In the genomic region with DNA sequence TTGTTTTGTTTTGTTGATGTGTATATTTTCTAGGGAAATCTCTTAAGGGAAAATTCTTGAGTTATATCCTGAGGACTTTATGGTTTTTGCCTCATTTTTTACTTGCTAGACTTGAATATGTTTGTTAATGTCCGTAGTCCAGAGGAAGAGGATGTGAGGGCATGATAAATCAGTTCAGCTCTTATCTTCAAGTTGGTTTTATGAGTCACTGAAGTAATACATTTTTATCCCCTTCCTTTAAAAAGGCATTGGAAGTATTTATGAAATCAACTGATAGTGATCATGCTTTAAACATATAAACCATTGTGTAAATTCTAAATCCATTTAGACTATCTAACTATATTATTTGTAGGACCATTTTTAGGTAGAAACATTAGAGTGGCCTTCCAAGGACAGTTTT, we compare ENCODE assay signal across 22 cellular contexts. TPM values are rescaled to one million over a fixed set of nuclear protein-coding genes. Genes with fewer than 3 reads are reported as not detected.
A peak's percentile ranks its signal among the peaks of the same experiment; 100 is the strongest.
DNase-seq lines count a peak whose midpoint lies in the region; ATAC-seq and TF ChIP-seq lines count a peak whose summit lies in the region.
"Had no signal": no experiment of that assay in that cellular context is flagged by ENCODE, and none has a peak within 500 bp of the region (broad histone marks: within the 10 kb centered on the region; RNA-seq: fewer than 3 reads in every experiment).

No MANE protein-coding gene starts in this region.

- no peaks in the 10 kb centered on the region for H3K27me3 ChIP-seq in smooth muscle cell (ENCODE audit: low read depth)
- H3K27me3 ChIP-seq: gastroesophageal sphincter, transverse colon had no signal

- no peak overlapping the region for H3K9ac ChIP-seq in smooth muscle cell (ENCODE audit: low read depth)

- no peak for ATAC-seq in HG03565 (IDR thresholded peaks at IDR 0.05; ENCODE audit: unreplicated experiment)
- ATAC-seq: CD8-positive, alpha-beta T cell; gastroesophageal sphincter had no signal

- 8% methylated on average over 1 of the region's 1 CpG for WGBS in smooth muscle cell (ENCODE audit: low lambda C conversion rate)

- H3K9me3 ChIP-seq in smooth muscle cell (replicated peaks; ENCODE audit: low read depth) = no peaks in the 10 kb centered on the region
- H3K9me3 ChIP-seq: gastroesophageal sphincter, prostate gland, transverse colon had no signal

- no peaks in the 10 kb centered on the region for H4K20me1 ChIP-seq in smooth muscle cell (ENCODE audit: low read depth)

- H3K27ac ChIP-seq in smooth muscle cell (ENCODE audit: low read depth) = no peak overlapping the region
- no peak overlapping the region for H3K27ac ChIP-seq in coronary artery
- H3K27ac ChIP-seq: gastroesophageal sphincter, prostate gland, transverse colon had no signal

- TF ChIP-seq CTCF in fibroblast of villous mesenchyme (IDR thresholded peaks at IDR 0.05; ENCODE audit: insufficient read depth, low read depth, low read length) (no peak), smooth muscle cell (IDR thresholded peaks at IDR 0.05; ENCODE audit: borderline replicate concordance, insufficient read depth, poor library complexity, severe bottlenecking) (no peak), coronary artery (IDR thresholded peaks at IDR 0.05) (no peak)

- H2AFZ ChIP-seq in smooth muscle cell (ENCODE audit: low read depth) = no peak overlapping the region

- H3K4me3 ChIP-seq in fibroblast of villous mesenchyme (ENCODE audit: low read depth, low read length) (no peak overlapping the region), smooth muscle cell (no peak overlapping the region), coronary artery (no peak overlapping the region)
- H3K4me3 ChIP-seq: gastroesophageal sphincter, prostate gland, transverse colon had no signal

- H3F3A ChIP-seq in smooth muscle cell (ENCODE audit: low read depth) = no peaks in the 10 kb centered on the region

- DNase-seq in HT1080 (ENCODE audit: low read depth) (peak; percentile 49), amniotic epithelial cell (ENCODE audit: low read depth) (peak; percentile 83), fibroblast of villous mesenchyme (ENCODE audit: low read depth) (peak; percentile 76), smooth muscle cell (lab: John Stamatoyannopoulos, UW; ENCODE audit: unreplicated experiment) (no peak), coronary artery (ENCODE audit: low spot score) (no peak)
- DNase-seq in activated CD8-positive, alpha-beta memory T cell treated with anti-CD3 and anti-CD28 coated beads for 24 hours = no peak
- DNase-seq: activated CD4-positive, alpha-beta T cell treated with anti-CD3 and anti-CD28 coated beads for 4 hours; activated T-cell treated with anti-CD3 and anti-CD28 coated beads, Interleukin-2, amount 50 U/mL, for 24 hours; AML-193; CD8-positive, alpha-beta T cell; DMS153; erythroblast; H9; NCI-H1092; NCI-H187; NCI-H526 treated with DMSO at 0.1 percent for 48 hours; stimulated activated CD8-positive, alpha-beta memory T cell treated with anti-CD3 and anti-CD28 coated beads, Interleukin-4, amount 100 ng/mL, for 48 hours; T-helper 1 cell; transverse colon had no signal

- no peaks in the 10 kb centered on the region for H3K79me2 ChIP-seq in smooth muscle cell (ENCODE audit: low read depth)

- H3K4me1 ChIP-seq in smooth muscle cell (ENCODE audit: low read depth) = no peaks in the 10 kb centered on the region
- H3K4me1 ChIP-seq: gastroesophageal sphincter, prostate gland had no signal

- H3K36me3 ChIP-seq in smooth muscle cell (ENCODE audit: low read depth) = peaks cover 12% of the 10 kb centered on the region
- H3K36me3 ChIP-seq: prostate gland had no signal

- peak overlapping the region; percentile 25 for H3K4me2 ChIP-seq in smooth muscle cell

RNA-seq across cellular contexts. Expression of a gene that starts 43.9 kb away (rescaled TPM):
- 28.2 and 28.4 TPM in 2 replicates for total RNA-seq in HT1080 (2014; rRNA removed; shearing (Covaris generic))
- 12.5 and 15.9 TPM in 2 replicates for polyA plus RNA-seq in HT1080 (2015; cell fraction: cytosol; rRNA removed)
- 9.3 and 9.6 TPM in 2 replicates for polyA plus RNA-seq in HT1080 (2015; cell fraction: nucleus; rRNA removed)
- 113 and 189 TPM in 2 replicates for total RNA-seq in fibroblast of villous mesenchyme
- 61.5 and 77.8 TPM in 2 replicates for total RNA-seq in smooth muscle cell
- polyA plus RNA-seq in smooth muscle cell = 33.3 and 41.3 TPM in 2 replicates

RNA-seq across cellular contexts. Expression of a gene that starts 44.3 kb away (rescaled TPM):
- total RNA-seq in HT1080 (2014; rRNA removed; shearing (Covaris generic)) = 15.2 and 18.5 TPM in 2 replicates
- polyA plus RNA-seq in HT1080 (2015; cell fraction: cytosol; rRNA removed) = 13.4 and 17.5 TPM in 2 replicates
- 36.7 and 39.0 TPM in 2 replicates for polyA plus RNA-seq in HT1080 (2015; cell fraction: nucleus; rRNA removed)
- 24.2 and 29.4 TPM in 2 replicates for total RNA-seq in fibroblast of villous mesenchyme
- total RNA-seq in smooth muscle cell = 16.0 and 17.2 TPM in 2 replicates
- 4.3 TPM in 2 replicates for polyA plus RNA-seq in smooth muscle cell

RNA-seq across cellular contexts. Expression of a gene that starts 44.6 kb away (rescaled TPM):
- 34.3 and 36.1 TPM in 2 replicates for total RNA-seq in HT1080 (2014; rRNA removed; shearing (Covaris generic))
- 32.3 and 37.7 TPM in 2 replicates for polyA plus RNA-seq in HT1080 (2015; cell fraction: cytosol; rRNA removed)
- polyA plus RNA-seq in HT1080 (2015; cell fraction: nucleus; rRNA removed) = 18.4 and 22.3 TPM in 2 replicates
- 14.2 and 29.8 TPM in 2 replicates for total RNA-seq in fibroblast of villous mesenchyme
- total RNA-seq in smooth muscle cell = 26.8 and 29.2 TPM in 2 replicates
- polyA plus RNA-seq in smooth muscle cell = 14.5 and 20.9 TPM in 2 replicates

Comparison
In these comparisons a context has a peak if more than half of its experiments do, and no peak if none do; other contexts are left out.
1. DNase-seq: peak in HT1080 (single experiment), amniotic epithelial cell (single experiment) and fibroblast of villous mesenchyme (single experiment); none in smooth muscle cell (single experiment), coronary artery (single experiment) and activated CD8-positive, alpha-beta memory T cell treated with anti-CD3 and anti-CD28 coated beads for 24 hours (single experiment).